In genomic region chr1:8297245-8297644, GRCh38 we compare ENCODE assay signal across 2 cellular contexts.
TF ChIP-seq lines count a peak whose summit lies in the region.

No MANE protein-coding gene starts in this region.

TF ChIP-seq in GM23338, 12 proteins besides CTCF, POLR2A, EP300 and RAD21:
- TF ChIP-seq REST (IDR thresholded peaks at IDR 0.05; ENCODE audit: unreplicated experiment) (no peak), CREB1 (CRISPR knock-in tag; IDR thresholded peaks at IDR 0.05; ENCODE audit: low read depth) (no peak), ETS1 (IDR thresholded peaks at IDR 0.05) (no peak), STAT1 (IDR thresholded peaks at IDR 0.05; ENCODE audit: unreplicated experiment) (no peak), NANOG (IDR thresholded peaks at IDR 0.05; ENCODE audit: borderline replicate concordance) (no peak), ZNF114 (CRISPR knock-in tag; IDR thresholded peaks at IDR 0.05) (no peak), POLR2AphosphoS5 (IDR thresholded peaks at IDR 0.05; ENCODE audit: low read depth) (no peak), ZNF462 (CRISPR knock-in tag; IDR thresholded peaks at IDR 0.05) (no peak), EZH2 (IDR thresholded peaks at IDR 0.05; ENCODE audit: low read depth, unreplicated experiment) (no peak), EZH2phosphoT487 (IDR thresholded peaks at IDR 0.05; ENCODE audit: unreplicated experiment) (no peak), ZNF331 (CRISPR knock-in tag; IDR thresholded peaks at IDR 0.05; ENCODE audit: low read depth) (no peak), JUNB (IDR thresholded peaks at IDR 0.05; ENCODE audit: unreplicated experiment) (no peak)

TF ChIP-seq in H1, 55 proteins besides CTCF, POLR2A, EP300 and RAD21 (continued from another document):
- TF ChIP-seq SIX5 (IDR thresholded peaks at IDR 0.05; ENCODE audit: low read depth, low read length) = 0 out of 2 replicates have a peak, but pooled peaks have one; percentile 16
- TF ChIP-seq MAFK (IDR thresholded peaks at IDR 0.05; ENCODE audit: low read depth, low read length) = no peak
- TF ChIP-seq USF2 (IDR thresholded peaks at IDR 0.05; ENCODE audit: low read length) = peak; percentile 24; the same call in 1 of the 2 replicates
- TF ChIP-seq EZH2 (IDR thresholded peaks at IDR 0.05; ENCODE audit: low read depth, low read length, severe bottlenecking) = no peak
- TF ChIP-seq RBBP5 (IDR thresholded peaks at IDR 0.05; ENCODE audit: borderline replicate concordance, low read depth, low read length) = no peak
TF ChIP-seq in H1: peak in this region for 4.
